Comparison of ENCODE assay signal across 28 cellular contexts in the genomic region with DNA sequence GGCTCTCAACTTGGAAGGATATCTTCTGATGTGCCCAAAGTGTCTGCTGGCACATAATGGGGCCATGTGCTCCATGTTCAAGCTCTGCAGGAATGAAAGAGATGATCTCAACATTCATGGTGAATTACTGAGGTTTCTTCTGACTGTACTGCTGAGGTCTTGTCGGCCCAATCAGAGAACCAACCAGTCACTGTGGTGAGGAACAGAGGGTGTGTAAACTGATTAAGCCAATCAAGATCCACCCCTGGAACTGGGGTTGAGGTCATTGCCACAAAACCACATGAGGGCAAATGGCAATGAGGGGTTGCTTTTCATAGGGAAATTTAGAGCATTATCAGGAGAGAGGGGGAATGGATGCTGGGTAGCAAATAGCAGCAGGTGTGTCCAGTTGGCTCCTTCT.
DNase-seq lines count a peak whose midpoint lies in the region; ATAC-seq lines count a peak whose summit lies in the region.
"Had no signal": no experiment of that assay in that cellular context is flagged by ENCODE, and none has a peak within 500 bp of the region (broad histone marks: within the 10 kb centered on the region; RNA-seq: fewer than 3 reads in every experiment).

No MANE protein-coding gene starts in this region.

- no peak overlapping the region for H3K4me3 ChIP-seq in H7 (ENCODE audit: insufficient read depth, low read depth, low read length)
- H3K4me3 ChIP-seq: esophagus squamous epithelium, gastrocnemius medialis, SK-N-MC, testis had no signal

- DNase-seq in ELR (ENCODE audit: low read depth) (peak; percentile 49), H7 (peak; percentile 11), SW480 (ENCODE audit: low spot score) (peak; percentile 26), iPS DF 4.7 (ENCODE audit: extremely low read depth, low spot score) (peak; percentile 16), epidermal melanocyte (ENCODE audit: insufficient read length, low spot score) (no peak)
- no peak for DNase-seq in stimulated activated CD4-positive, alpha-beta T cell treated with anti-CD3 and anti-CD28 coated beads, Interleukin-2, amount 100 ng/mL, for 24 hours
- DNase-seq: activated CD4-positive, alpha-beta T cell treated with anti-CD3 and anti-CD28 coated beads, Interleukin-2, amount 50 U/mL, for 48 hours; activated gamma-delta T cell; activated naive CD8-positive, alpha-beta T cell treated with anti-CD3 and anti-CD28 coated beads, Interleukin-2, amount 10 ng/mL, durations not matched to agents 7 days and 5 days; activated T-cell treated with anti-CD3 and anti-CD28 coated beads for 4 hours; Caco-2; central memory CD4-positive, alpha-beta T cell; dermis blood vessel endothelial cell; esophagus squamous epithelium; gastrocnemius medialis; GOT3; midbrain; naive thymus-derived CD8-positive, alpha-beta T cell; NCI-H1417; NCI-H2029 treated with DMSO at 0.1 percent for 48 hours; NCI-H2227 treated with DMSO at 0.1 percent for 48 hours; NCI-H748 treated with DMSO at 0.1 percent for 48 hours; stimulated activated CD4-positive, alpha-beta T cell treated with anti-CD3 and anti-CD28 coated beads, Interleukin-15, amount 100 ng/mL, for 24 hours; stimulated activated naive CD4-positive, alpha-beta T cell; testis; WERI-Rb-1 had no signal

- ATAC-seq in GM19328 (IDR thresholded peaks at IDR 0.05; ENCODE audit: unreplicated experiment) = no peak
- ATAC-seq: gastrocnemius medialis; naive thymus-derived CD8-positive, alpha-beta T cell had no signal

- no peaks in the 10 kb centered on the region; the same call in none of the 2 replicates for H3K27me3 ChIP-seq in H7 (ENCODE audit: control insufficient read depth, insufficient read depth, low read length)
- H3K27me3 ChIP-seq: gastrocnemius medialis, testis had no signal

- no peaks in the 10 kb centered on the region for H3K36me3 ChIP-seq in H7 (replicated peaks; ENCODE audit: control insufficient read depth, insufficient read depth, low read length)
- H3K36me3 ChIP-seq: esophagus squamous epithelium, gastrocnemius medialis, WERI-Rb-1 had no signal

Comparison
In these comparisons a context has a peak if more than half of its experiments do, and no peak if none do; other contexts are left out.
1. DNase-seq: peak in ELR (single experiment), H7 (single experiment), SW480 (single experiment) and iPS DF 4.7 (single experiment); none in epidermal melanocyte (single experiment) and stimulated activated CD4-positive, alpha-beta T cell treated with anti-CD3 and anti-CD28 coated beads, Interleukin-2, amount 100 ng/mL, for 24 hours (0 of 2).